9 cellular contexts compared by ENCODE assay signal in genomic region chr6:159982726-159983506, GRCh38. TPM values are rescaled to one million over a fixed set of nuclear protein-coding genes. Genes with fewer than 3 reads are reported as not detected.
A peak's percentile ranks its signal among the peaks of the same experiment; 100 is the strongest.
DNase-seq lines count a peak whose midpoint lies in the region; ATAC-seq and TF ChIP-seq lines count a peak whose summit lies in the region.
"Had no signal": no experiment of that assay in that cellular context is flagged by ENCODE, and none has a peak within 500 bp of the region (broad histone marks: within the 10 kb centered on the region; RNA-seq: fewer than 3 reads in every experiment).

No MANE protein-coding gene starts in this region.

- DNase-seq in CD14-positive monocyte (ENCODE audit: low spot score) (no peak), immature natural killer cell (peak; percentile 59 to 62 (median 60)), NCI-H446 treated with DMSO at 0.1 percent for 48 hours (lab: John Stamatoyannopoulos, UW) (no peak), medulla oblongata (ENCODE audit: extremely low spot score) (no peak), foreskin keratinocyte (no peak)
- DNase-seq in T-helper 2 cell treated with Interferon-gamma antibody and Interleukin-4, amounts not matched to agents 5 μg/mL and 100 μg/mL, for 36 hours (ENCODE audit: low spot score) = no peak
- DNase-seq in activated CD4-positive, alpha-beta T cell treated with anti-CD3 and anti-CD28 coated beads for 48 hours = no peak

- H3K27ac Mint-ChIP-seq in CD14-positive monocyte (peak overlapping the region; percentile 95 to 99 (median 96)), immature natural killer cell (peak overlapping the region; percentile 97 to 100 (median 98))
- H3K27ac Mint-ChIP-seq in T-helper 2 cell treated with Interferon-gamma antibody and Interleukin-4, amounts not matched to agents 5 μg/mL and 100 μg/mL, for 36 hours = peak overlapping the region; percentile 93

- ATAC-seq in HG02610 (IDR thresholded peaks at IDR 0.05; ENCODE audit: unreplicated experiment) (peak; percentile 13), foreskin keratinocyte (no peak)

- H3K36me3 Mint-ChIP-seq in CD14-positive monocyte (peaks cover 30 to 48% of the 10 kb centered on the region in 2 donors), immature natural killer cell (peaks cover 0 to 4% (median 3%) of the 10 kb centered on the region in 3 donors)
- H3K36me3 Mint-ChIP-seq in T-helper 2 cell treated with Interferon-gamma antibody and Interleukin-4, amounts not matched to agents 5 μg/mL and 100 μg/mL, for 36 hours (ENCODE audit: low read depth) = peaks cover 3% of the 10 kb centered on the region

- TF ChIP-seq CTCF in CD14-positive monocyte (IDR thresholded peaks at IDR 0.05) (no peak), foreskin keratinocyte (conservative IDR thresholded peaks at IDR 0.05) (no peak)

- peaks cover 0 to 8% (median 2%) of the 10 kb centered on the region in 7 donors for H3K9me3 Mint-ChIP-seq in CD14-positive monocyte
- H3K9me3 Mint-ChIP-seq in T-helper 2 cell treated with Interferon-gamma antibody and Interleukin-4, amounts not matched to agents 5 μg/mL and 100 μg/mL, for 36 hours = no peaks in the 10 kb centered on the region
- no peaks in the 10 kb centered on the region for H3K9me3 Mint-ChIP-seq in immature natural killer cell
- H3K9me3 Mint-ChIP-seq: IgD-negative memory B cell had no signal

- H3K27ac ChIP-seq in foreskin keratinocyte = no peak overlapping the region

- H3K4me1 ChIP-seq in foreskin keratinocyte = peaks cover 41% of the 10 kb centered on the region

- intact Hi-C loops in CD14-positive monocyte (cut with micrococcal nuclease) = loop anchor here (2.0 to 10.0 kb wide), 3 partner anchors 14 to 258 kb away; partner anchors contain the start of genes IGF2R (in 1 of the 2) and WTAP (in 1 of the 2)

- peak overlapping the region; percentile 14 to 85 for H3K4me3 Mint-ChIP-seq in CD14-positive monocyte
- peak overlapping the region; percentile 79 for H3K4me3 Mint-ChIP-seq in T-helper 2 cell treated with Interferon-gamma antibody and Interleukin-4, amounts not matched to agents 5 μg/mL and 100 μg/mL, for 36 hours
- H3K4me3 Mint-ChIP-seq in immature natural killer cell = peak overlapping the region; percentile 81 to 94 (median 85)

- no peaks in the 10 kb centered on the region for H3K27me3 ChIP-seq in foreskin keratinocyte

- peaks cover 28 to 40% (median 39%) of the 10 kb centered on the region in 3 donors for H3K27me3 Mint-ChIP-seq in CD14-positive monocyte (ENCODE audit: low read depth in 3 of 3)
- H3K27me3 Mint-ChIP-seq in T-helper 2 cell treated with Interferon-gamma antibody and Interleukin-4, amounts not matched to agents 5 μg/mL and 100 μg/mL, for 36 hours (ENCODE audit: low read depth) = no peaks in the 10 kb centered on the region
- peaks cover 4 to 5% (median 5%) of the 10 kb centered on the region in 3 donors for H3K27me3 Mint-ChIP-seq in immature natural killer cell (ENCODE audit: low read depth in 3 of 3)

- H3K4me1 Mint-ChIP-seq in CD14-positive monocyte = peaks cover 82% of the 10 kb centered on the region
- H3K4me1 Mint-ChIP-seq in T-helper 2 cell treated with Interferon-gamma antibody and Interleukin-4, amounts not matched to agents 5 μg/mL and 100 μg/mL, for 36 hours (ENCODE audit: low read depth) = peaks cover 74% of the 10 kb centered on the region
- peaks cover 97 to 100% of the 10 kb centered on the region in 2 donors for H3K4me1 Mint-ChIP-seq in immature natural killer cell

RNA-seq across cellular contexts. Expression of gene IGF2R, which starts 14.0 kb away (rescaled TPM):
- 1 to 10 TPM; 6.9 to 8.2 TPM for polyA plus RNA-seq in CD14-positive monocyte
- 10 to 100 TPM; 17.2 to 54.9 (median 21.4) TPM for polyA plus RNA-seq in immature natural killer cell
- 65.6 and 66.5 TPM in 2 replicates for total RNA-seq in foreskin keratinocyte
- polyA plus RNA-seq in foreskin keratinocyte = 15.9 and 21.2 TPM in 2 replicates

Comparison
In these comparisons a context has a peak if more than half of its experiments do, and no peak if none do; other contexts are left out.
1. DNase-seq: peak in immature natural killer cell (3 of 3); none in CD14-positive monocyte (single experiment), T-helper 2 cell treated with Interferon-gamma antibody and Interleukin-4, amounts not matched to agents 5 μg/mL and 100 μg/mL, for 36 hours (single experiment), NCI-H446 treated with DMSO at 0.1 percent for 48 hours (single experiment), medulla oblongata (single experiment), foreskin keratinocyte (0 of 2) and activated CD4-positive, alpha-beta T cell treated with anti-CD3 and anti-CD28 coated beads for 48 hours (single experiment).
2. Peak in every context shown above with its lines, with median percentiles within 50 percentile points of each other: H3K27ac Mint-ChIP-seq and H3K4me3 Mint-ChIP-seq.